Comparison of ENCODE assay signal across 34 cellular contexts in the genomic region with DNA sequence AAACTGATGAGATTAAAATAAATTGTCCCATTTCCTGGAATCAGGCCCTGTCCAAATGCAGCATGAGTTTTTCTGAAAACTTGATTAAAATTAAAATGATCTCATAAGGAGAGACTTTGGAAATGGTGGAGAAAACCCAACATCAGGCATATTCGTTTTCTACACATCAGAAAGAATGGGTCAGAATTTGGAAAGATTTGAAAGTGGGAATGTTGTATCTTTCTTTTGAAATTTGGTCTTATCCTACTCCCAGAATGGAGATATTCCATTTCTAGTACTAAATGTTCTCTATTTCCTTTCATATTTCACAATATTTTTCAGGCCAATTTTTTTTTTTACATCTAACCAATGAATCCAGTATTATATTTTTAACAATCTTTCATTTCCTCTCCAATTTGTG.
"Had no signal": no experiment of that assay in that cellular context is flagged by ENCODE, and none has a peak within 500 bp of the region (broad histone marks: within the 10 kb centered on the region; RNA-seq: fewer than 3 reads in every experiment).

No MANE protein-coding gene starts in this region.

- H3K4me1 ChIP-seq: ascending aorta, SJCRH30 had no signal

- H3K9me3 Mint-ChIP-seq: activated B cell treated with CpG ODN at 0.5 μM for 24 hours; activated CD4-positive, alpha-beta memory T cell treated with anti-CD3 and anti-CD28 coated beads for 36 hours; activated naive CD4-positive, alpha-beta T cell treated with anti-CD3 and anti-CD28 coated beads, Interleukin-2, amount 10 ng/mL, durations not matched to agents 7 days and 5 days; activated naive CD8-positive, alpha-beta T cell treated with anti-CD3 and anti-CD28 coated beads, Interleukin-2, amount 50 U/mL, for 24 hours; activated T-cell treated with anti-CD3 and anti-CD28 coated beads, Interleukin-2, amount 50 U/mL, for 4 hours; activated T-helper 1 cell treated with anti-CD3 and anti-CD28 coated beads, Interleukin-12 subunit alpha, Interleukin-12 subunit beta, Interleukin-2, Interleukin-4 antibody, amounts not matched to agents 30 ng/mL and 10 ng/mL and 1 ng/mL, durations not matched to agents 14 hours and 24 hours and 36 hours; T-helper 1 cell treated with Interleukin-12 subunit alpha and Interleukin-12 subunit beta and Interleukin-4 antibody, amounts not matched to agents 30 μg/mL and 1 μg/mL, for 36 hours; T-helper 2 cell treated with Interferon-gamma antibody and Interleukin-4, amounts not matched to agents 5 μg/mL and 100 μg/mL, for 36 hours had no signal

- ATAC-seq: activated naive CD8-positive, alpha-beta T cell treated with anti-CD3 and anti-CD28 coated beads, Interleukin-2, amount 50 U/mL, for 24 hours; activated T-cell treated with anti-CD3 and anti-CD28 coated beads, Interleukin-2, amount 50 U/mL, for 4 hours had no signal

- H3K36me3 Mint-ChIP-seq: activated CD4-positive, alpha-beta memory T cell treated with anti-CD3 and anti-CD28 coated beads for 36 hours; activated naive CD4-positive, alpha-beta T cell treated with anti-CD3 and anti-CD28 coated beads, Interleukin-2, amount 10 ng/mL, durations not matched to agents 7 days and 5 days; activated naive CD8-positive, alpha-beta T cell had no signal

- H3K27ac Mint-ChIP-seq: activated B cell treated with CpG ODN at 0.5 μM for 24 hours; activated CD4-positive, alpha-beta memory T cell treated with anti-CD3 and anti-CD28 coated beads for 36 hours; activated naive CD4-positive, alpha-beta T cell treated with anti-CD3 and anti-CD28 coated beads, Interleukin-2, amount 10 ng/mL, durations not matched to agents 7 days and 5 days; activated naive CD8-positive, alpha-beta T cell; activated naive CD8-positive, alpha-beta T cell treated with anti-CD3 and anti-CD28 coated beads, Interleukin-2, amount 50 U/mL, for 24 hours; activated T-helper 1 cell treated with anti-CD3 and anti-CD28 coated beads, Interleukin-12 subunit alpha, Interleukin-12 subunit beta, Interleukin-2, Interleukin-4 antibody, amounts not matched to agents 30 ng/mL and 10 ng/mL and 1 ng/mL, durations not matched to agents 14 hours and 24 hours and 36 hours; T-helper 1 cell treated with Interleukin-12 subunit alpha and Interleukin-12 subunit beta and Interleukin-4 antibody, amounts not matched to agents 30 μg/mL and 1 μg/mL, for 36 hours; T-helper 2 cell treated with Interferon-gamma antibody and Interleukin-4, amounts not matched to agents 5 μg/mL and 100 μg/mL, for 36 hours had no signal

- H3K9me3 ChIP-seq: ascending aorta, SJCRH30 had no signal

- H3K27me3 ChIP-seq: ascending aorta, cardiac muscle cell had no signal

- H3K4me3 ChIP-seq: ascending aorta, cardiac muscle cell, PC-9, SJCRH30, SK-N-MC had no signal

- H3K36me3 ChIP-seq: ascending aorta, cardiac muscle cell, SJCRH30 had no signal

- DNase-seq: activated B cell treated with CpG ODN at 0.5 μM for 24 hours; activated CD4-positive, alpha-beta memory T cell treated with anti-CD3 and anti-CD28 coated beads for 36 hours; activated CD4-positive, alpha-beta T cell treated with anti-CD3 and anti-CD28 coated beads for 4 hours; activated CD4-positive, alpha-beta T cell treated with anti-CD3 and anti-CD28 coated beads, Interleukin-2, amount 50 U/mL, for 1 hour; activated CD4-positive, CD25-positive, alpha-beta regulatory T cell treated with anti-CD3 and anti-CD28 coated beads, Interleukin-2, amount 50 U/mL, for 72 hours; activated CD8-positive, alpha-beta memory T cell treated with anti-CD3 and anti-CD28 coated beads, Interleukin-2, amount 50 U/mL, for 4 hours; activated effector memory CD4-positive, alpha-beta T cell treated with Interleukin-2 at 50 U/mL for 16 hours; activated naive CD4-positive, alpha-beta T cell treated with anti-CD3 and anti-CD28 coated beads, Interleukin-2, amount 10 ng/mL, durations not matched to agents 7 days and 5 days; activated naive CD8-positive, alpha-beta T cell treated with anti-CD3 and anti-CD28 coated beads, Interleukin-2, amount 50 U/mL, for 24 hours; activated T-cell treated with anti-CD3 and anti-CD28 coated beads for 4 hours; activated T-cell treated with anti-CD3 and anti-CD28 coated beads, Interleukin-2, amount 50 U/mL, for 4 hours; amniotic stem cell; MM.1S; MV-4-11; NCI-H1092; NCI-H1436 treated with DMSO at 0.1 percent for 48 hours; NCI-H1694 treated with DMSO at 0.1 percent for 48 hours; NCI-H2029; NCI-H345; NCI-H510A; NCI-H526; NCI-H748 treated with DMSO at 0.1 percent for 48 hours; PC-9; SHP77; SJCRH30 had no signal

- H3K27me3 Mint-ChIP-seq: activated B cell treated with CpG ODN at 0.5 μM for 24 hours; activated naive CD4-positive, alpha-beta T cell treated with anti-CD3 and anti-CD28 coated beads, Interleukin-2, amount 10 ng/mL, durations not matched to agents 7 days and 5 days; activated naive CD8-positive, alpha-beta T cell treated with anti-CD3 and anti-CD28 coated beads, Interleukin-2, amount 50 U/mL, for 24 hours had no signal

- H3K27ac ChIP-seq: cardiac muscle cell, KMS-11, PC-9, RWPE1, SJCRH30, SK-N-MC had no signal

- H3K4me1 Mint-ChIP-seq: activated B cell treated with CpG ODN at 0.5 μM for 24 hours; activated naive CD4-positive, alpha-beta T cell treated with anti-CD3 and anti-CD28 coated beads, Interleukin-2, amount 10 ng/mL, durations not matched to agents 7 days and 5 days; activated naive CD8-positive, alpha-beta T cell treated with anti-CD3 and anti-CD28 coated beads, Interleukin-2, amount 50 U/mL, for 24 hours had no signal

- H3K4me3 Mint-ChIP-seq: activated B cell treated with CpG ODN at 0.5 μM for 24 hours; activated CD4-positive, alpha-beta memory T cell treated with anti-CD3 and anti-CD28 coated beads for 36 hours; activated naive CD4-positive, alpha-beta T cell treated with anti-CD3 and anti-CD28 coated beads, Interleukin-2, amount 10 ng/mL, durations not matched to agents 7 days and 5 days; activated naive CD8-positive, alpha-beta T cell; activated naive CD8-positive, alpha-beta T cell treated with anti-CD3 and anti-CD28 coated beads, Interleukin-2, amount 50 U/mL, for 24 hours; activated T-cell treated with anti-CD3 and anti-CD28 coated beads, Interleukin-2, amount 50 U/mL, for 4 hours; activated T-helper 1 cell treated with anti-CD3 and anti-CD28 coated beads, Interleukin-12 subunit alpha, Interleukin-12 subunit beta, Interleukin-2, Interleukin-4 antibody, amounts not matched to agents 30 ng/mL and 10 ng/mL and 1 ng/mL, durations not matched to agents 14 hours and 24 hours and 36 hours; T-helper 1 cell treated with Interleukin-12 subunit alpha and Interleukin-12 subunit beta and Interleukin-4 antibody, amounts not matched to agents 30 μg/mL and 1 μg/mL, for 36 hours; T-helper 2 cell treated with Interferon-gamma antibody and Interleukin-4, amounts not matched to agents 5 μg/mL and 100 μg/mL, for 36 hours had no signal
